8 cellular contexts compared by ENCODE assay signal in the genomic region with DNA sequence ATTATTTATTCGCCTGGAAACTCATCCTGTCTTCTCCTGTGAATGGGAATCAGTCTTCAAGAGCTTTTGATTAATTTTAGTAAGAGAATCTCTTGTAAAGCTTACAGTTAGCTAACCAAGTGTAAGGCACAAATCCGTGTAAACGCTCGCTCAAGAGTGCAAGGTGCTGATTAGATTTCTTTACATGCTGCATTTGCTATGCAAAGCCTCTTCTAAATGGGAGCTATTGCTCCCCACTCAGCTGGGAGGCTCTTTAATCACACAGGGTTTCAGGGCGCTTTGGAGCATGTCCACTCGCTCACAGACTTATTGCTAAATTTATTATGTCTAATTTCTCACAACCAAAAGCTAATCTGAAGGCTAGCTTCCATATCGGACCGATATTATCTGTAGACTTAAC. TPM values are rescaled to one million over a fixed set of nuclear protein-coding genes. Genes with fewer than 3 reads are reported as not detected.
DNase-seq lines count a peak whose midpoint lies in the region; TF ChIP-seq lines count a peak whose summit lies in the region.
"Had no signal": no experiment of that assay in that cellular context is flagged by ENCODE, and none has a peak within 500 bp of the region (broad histone marks: within the 10 kb centered on the region; RNA-seq: fewer than 3 reads in every experiment).

No MANE protein-coding gene starts in this region.

- H3K9me3 ChIP-seq in spleen: no peaks in the 10 kb centered on the region

- TF ChIP-seq POLR2A in spleen (IDR thresholded peaks at IDR 0.05): no peak

- TF ChIP-seq CTCF in brain (conservative IDR thresholded peaks at IDR 0.05) (no peak), spleen (IDR thresholded peaks at IDR 0.05 in 8 of 11, conservative IDR thresholded peaks at IDR 0.05 in 3 of 11) (no peak)

- peaks cover 0 to 45% (median 18%) of the 10 kb centered on the region in 6 donors for H3K4me1 ChIP-seq in spleen

- intact Hi-C loops in spleen (cut with DNase I; ENCODE audit: low total_unique reads): no loop called here

- H3K4me3 Mint-ChIP-seq in brain: peak overlapping the region; percentile 88 to 94 (median 91)

- peak overlapping the region in 3 of 8 donors; percentile 64 to 79 (median 72) for H3K27ac ChIP-seq in spleen

- peaks cover 12% of the 10 kb centered on the region for H3K36me3 Mint-ChIP-seq in brain

- WGBS in spleen, 5 donors: 24 to 33% (median 27%) methylated on average over 8 of the region's 8 CpGs

- peaks cover 30% of the 10 kb centered on the region for H3K27me3 Mint-ChIP-seq in brain

- H3K9me3 Mint-ChIP-seq in brain: peaks cover 0 to 4% (median 0%) of the 10 kb centered on the region in 5 experiments

- peak overlapping the region; percentile 21 to 93 (median 88) for H3K27ac Mint-ChIP-seq in brain

- DNase-seq in HS-27A (ENCODE audit: low read depth) (peak; percentile 7), iris pigment epithelial cell (ENCODE audit: low read depth) (peak; percentile 45), spleen (no peak), SW480 (ENCODE audit: low spot score) (no peak), NCI-H2227 treated with DMSO at 0.1 percent for 48 hours (lab: John Stamatoyannopoulos, UW) (no peak)
- DNase-seq in activated naive CD4-positive, alpha-beta T cell (lab: John Stamatoyannopoulos, UW): no peak
- DNase-seq: NCI-H510A had no signal

- H3K4me3 ChIP-seq in spleen: peak overlapping the region; percentile 6 to 73 (median 50)

- peaks cover 0 to 57% (median 38%) of the 10 kb centered on the region in 7 donors for H3K27me3 ChIP-seq in spleen (replicated peaks in 1 of 7)

- H3K36me3 ChIP-seq in spleen: no peaks in the 10 kb centered on the region

- H3K4me1 Mint-ChIP-seq in brain: peaks cover 68% of the 10 kb centered on the region

RNA-seq across cellular contexts. Expression of a gene that starts 5.0 kb away (rescaled TPM):
- polyA plus RNA-seq in brain (ENCODE audit: insufficient read depth, low read depth, low replicate concordance) (3.9 TPM), spleen (1 to 10 TPM; 7.8 to 9.6 (median 8.8) TPM)
- total RNA-seq in spleen: 10 to 100 TPM; 12.3 to 63.9 (median 35.0) TPM

Comparison
In these comparisons a context has a peak if more than half of its experiments do, and no peak if none do; other contexts are left out.
1. DNase-seq: peak in HS-27A (single experiment) and iris pigment epithelial cell (single experiment); none in spleen (single experiment), SW480 (single experiment), NCI-H2227 treated with DMSO at 0.1 percent for 48 hours (single experiment) and activated naive CD4-positive, alpha-beta T cell (0 of 4).